Comparison of ENCODE assay signal across 9 cellular contexts in the genomic region with DNA sequence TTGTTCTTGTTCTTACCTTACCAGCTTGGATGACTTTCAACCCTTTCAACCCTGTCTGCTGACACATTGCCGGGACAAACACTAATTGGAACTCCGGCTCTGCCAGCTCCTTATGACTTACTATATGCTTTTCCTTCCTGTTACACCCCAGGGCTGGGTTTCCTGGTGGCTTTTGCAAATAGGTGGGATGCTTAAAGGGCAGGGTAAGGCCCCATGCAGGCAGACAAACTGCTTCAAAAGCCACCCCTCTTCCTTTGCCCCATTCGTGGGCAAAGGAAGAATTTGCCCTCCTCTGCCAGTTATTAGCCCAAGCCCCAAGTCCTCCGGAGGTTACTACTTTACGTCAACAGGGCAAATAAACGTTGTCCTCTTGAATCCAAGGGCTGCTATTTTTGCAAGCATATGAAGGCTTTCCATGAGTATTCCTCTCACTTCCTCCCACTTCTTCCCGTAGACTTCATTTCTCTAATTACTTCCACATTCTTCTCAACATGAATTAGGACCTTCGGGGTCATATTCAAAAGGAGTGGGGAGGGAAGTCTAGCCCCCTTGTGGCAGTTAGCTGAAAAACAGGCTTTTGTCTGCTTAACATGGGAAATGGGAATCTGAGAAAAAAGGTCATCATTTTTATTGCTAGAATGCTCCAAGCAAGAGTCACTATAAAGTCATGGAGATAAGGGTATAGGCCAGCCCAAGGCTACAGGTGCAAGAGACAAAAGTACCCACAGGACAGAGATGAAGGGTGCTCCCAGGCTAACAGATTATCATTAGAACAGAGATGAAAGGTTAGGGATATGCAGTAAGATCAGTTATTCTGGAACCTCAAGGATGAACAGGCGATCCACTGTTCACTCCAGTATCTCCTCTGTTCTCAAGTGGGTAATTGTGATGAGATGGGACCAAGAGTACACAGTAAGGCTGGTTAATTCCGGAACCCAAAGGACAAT. TPM values are rescaled to one million over a fixed set of nuclear protein-coding genes. Genes with fewer than 3 reads are reported as not detected.
A peak's percentile ranks its signal among the peaks of the same experiment; 100 is the strongest.
DNase-seq lines count a peak whose midpoint lies in the region; ATAC-seq and TF ChIP-seq lines count a peak whose summit lies in the region.
"Had no signal": no experiment of that assay in that cellular context is flagged by ENCODE, and none has a peak within 500 bp of the region (broad histone marks: within the 10 kb centered on the region; RNA-seq: fewer than 3 reads in every experiment).

No MANE protein-coding gene starts in this region.

- no CpG with 5 or more reads among the region's 10 CpGs for WGBS in trophoblast cell (ENCODE audit: extremely low coverage, insufficient coverage, insufficient read length)

- H3K4me2 ChIP-seq in trophoblast cell (ENCODE audit: low read length): no peak overlapping the region

- no peak overlapping the region for H2BK120ac ChIP-seq in trophoblast cell (ENCODE audit: insufficient read depth, low read length, poor library complexity)

- H3K4me1 ChIP-seq in SJCRH30: no peaks in the 10 kb centered on the region
- H3K4me1 ChIP-seq in trophoblast cell (ENCODE audit: control insufficient read depth in 1 of 2, insufficient read depth in 2 of 2, low read length in 2 of 2): no peaks in the 10 kb centered on the region

- H2AK5ac ChIP-seq in trophoblast cell (ENCODE audit: low read length): no peak overlapping the region

- H3K9ac ChIP-seq in trophoblast cell (ENCODE audit: low read length): no peak overlapping the region

- 0 out of 2 replicates have a peak, but pooled peaks cover 5% of the 10 kb centered on the region for H3K9me3 ChIP-seq in SJCRH30 (replicated peaks)
- H3K9me3 ChIP-seq in trophoblast cell (ENCODE audit: insufficient read depth, low read depth, low read length): no peaks in the 10 kb centered on the region

- H3K79me1 ChIP-seq in trophoblast cell (ENCODE audit: low read length): no peaks in the 10 kb centered on the region

- H3K4me3 ChIP-seq in SJCRH30: no peak overlapping the region
- no peak overlapping the region for H3K4me3 ChIP-seq in fibroblast of the aortic adventitia (ENCODE audit: low read depth, low read length)
- H3K4me3 ChIP-seq in trophoblast cell (ENCODE audit: low read depth, low read length): no peak overlapping the region

- no peak overlapping the region for H4K91ac ChIP-seq in trophoblast cell (ENCODE audit: low read depth, low read length)

- H2BK12ac ChIP-seq in trophoblast cell (ENCODE audit: low read length): no peak overlapping the region

- DNase-seq in EL (peak; percentile 75), HS-27A (ENCODE audit: low read depth) (peak; percentile 35), SJCRH30 (peak; percentile 20 to 70), fibroblast of the aortic adventitia (ENCODE audit: low read depth) (peak; percentile 78), trophoblast cell (peak; percentile 50 to 82), COR-L47 (lab: John Stamatoyannopoulos, UW) (no peak)
- DNase-seq in activated effector memory CD4-positive, alpha-beta T cell treated with Interleukin-2 at 50 U/mL for 16 hours: no peak
- DNase-seq: activated B cell treated with CpG ODN at 0.5 μM for 24 hours had no signal

- no peak overlapping the region for H4K12ac ChIP-seq in trophoblast cell (ENCODE audit: low read depth, low read length)

- H3K36me3 ChIP-seq in SJCRH30 (no peaks in the 10 kb centered on the region), trophoblast cell (ENCODE audit: control insufficient read depth in 1 of 2, insufficient read depth in 2 of 2, low read length in 2 of 2) (no peaks in the 10 kb centered on the region)

- H3K18ac ChIP-seq in trophoblast cell (ENCODE audit: low read length): no peak overlapping the region

- no peak overlapping the region for H3K4ac ChIP-seq in trophoblast cell (ENCODE audit: low read depth, low read length)

- no peak overlapping the region for H4K8ac ChIP-seq in trophoblast cell (ENCODE audit: low read depth, low read length)

- no peak for ATAC-seq in GM19467 (IDR thresholded peaks at IDR 0.05; ENCODE audit: unreplicated experiment)

- no peak overlapping the region for H2BK5ac ChIP-seq in trophoblast cell (ENCODE audit: low read depth, low read length, poor library complexity)

- no peaks in the 10 kb centered on the region for H3K27me3 ChIP-seq in SJCRH30
- H3K27me3 ChIP-seq in trophoblast cell (ENCODE audit: insufficient read depth, low read length): no peaks in the 10 kb centered on the region

- no peak overlapping the region for H3K14ac ChIP-seq in trophoblast cell (ENCODE audit: low read length)

- H2AFZ ChIP-seq in trophoblast cell (ENCODE audit: insufficient read depth, low read length, poor library complexity): no peak overlapping the region

- H3K27ac ChIP-seq in SJCRH30: no peak overlapping the region
- H3K27ac ChIP-seq in trophoblast cell (ENCODE audit: low read depth, low read length): no peak overlapping the region

- no peak overlapping the region for H3K23ac ChIP-seq in trophoblast cell (ENCODE audit: low read length)

- peak; percentile 79 for TF ChIP-seq CTCF in fibroblast of the aortic adventitia (IDR thresholded peaks at IDR 0.05; ENCODE audit: insufficient read depth, low read length)

- no peaks in the 10 kb centered on the region for H3K79me2 ChIP-seq in trophoblast cell (ENCODE audit: control insufficient read depth, insufficient read depth, low read length, poor library complexity)

RNA-seq across cellular contexts. Expression of a gene that starts 56.3 kb away (rescaled TPM):
- 148 and 164 TPM in 2 replicates for total RNA-seq in SJCRH30 (2014; rRNA removed; shearing (Covaris generic))
- total RNA-seq in fibroblast of the aortic adventitia (ENCODE audit: low replicate concordance): 765 and 870 TPM in 2 replicates
- 507 and 510 TPM in 2 replicates for polyA plus RNA-seq in trophoblast cell (2013)
- total RNA-seq: activated B cell treated with CpG ODN at 0.5 μM for 24 hours had no signal

Comparison
In these comparisons a context has a peak if more than half of its experiments do, and no peak if none do; other contexts are left out.
1. DNase-seq: peak in EL (single experiment), HS-27A (single experiment), SJCRH30 (2 of 2), fibroblast of the aortic adventitia (single experiment) and trophoblast cell (2 of 2); none in COR-L47 (single experiment) and activated effector memory CD4-positive, alpha-beta T cell treated with Interleukin-2 at 50 U/mL for 16 hours (single experiment).